ENCODE assay signal across 1 cellular context in genomic region chr22:40552070-40552469, GRCh38.
TF ChIP-seq lines count a peak whose summit lies in the region.

No MANE protein-coding gene starts in this region.

TF ChIP-seq in K562, 482 proteins besides CTCF, POLR2A, EP300 and RAD21 (continued from another document and continues in another):
- TF ChIP-seq, protein P1, sequence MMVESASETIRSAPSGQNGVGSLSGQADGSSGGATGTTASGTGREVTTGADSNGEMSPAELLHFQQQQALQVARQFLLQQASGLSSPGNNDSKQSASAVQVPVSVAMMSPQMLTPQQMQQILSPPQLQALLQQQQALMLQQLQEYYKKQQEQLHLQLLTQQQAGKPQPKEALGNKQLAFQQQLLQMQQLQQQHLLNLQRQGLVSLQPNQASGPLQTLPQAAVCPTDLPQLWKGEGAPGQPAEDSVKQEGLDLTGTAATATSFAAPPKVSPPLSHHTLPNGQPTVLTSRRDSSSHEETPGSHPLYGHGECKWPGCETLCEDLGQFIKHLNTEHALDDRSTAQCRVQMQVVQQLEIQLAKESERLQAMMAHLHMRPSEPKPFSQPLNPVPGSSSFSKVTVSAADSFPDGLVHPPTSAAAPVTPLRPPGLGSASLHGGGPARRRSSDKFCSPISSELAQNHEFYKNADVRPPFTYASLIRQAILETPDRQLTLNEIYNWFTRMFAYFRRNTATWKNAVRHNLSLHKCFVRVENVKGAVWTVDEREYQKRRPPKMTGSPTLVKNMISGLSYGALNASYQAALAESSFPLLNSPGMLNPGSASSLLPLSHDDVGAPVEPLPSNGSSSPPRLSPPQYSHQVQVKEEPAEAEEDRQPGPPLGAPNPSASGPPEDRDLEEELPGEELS (CRISPR knock-in tag; IDR thresholded peaks at IDR 0.05; ENCODE audit: borderline replicate concordance), result no peak
- TF ChIP-seq FOXA3 (CRISPR knock-in tag; conservative IDR thresholded peaks at IDR 0.05 in 1 of 2, IDR thresholded peaks at IDR 0.05 in 1 of 2) (no peak), CHD7 (IDR thresholded peaks at IDR 0.05; ENCODE audit: low read depth, low read length) (no peak), FOXK2 (conservative IDR thresholded peaks at IDR 0.05 in 1 of 2, IDR thresholded peaks at IDR 0.05 in 1 of 2; ENCODE audit: low read depth in 2 of 2) (peak; percentile 45 to 57), SMARCE1 (IDR thresholded peaks at IDR 0.05) (peak; percentile 67), ZNF778 (CRISPR knock-in tag; IDR thresholded peaks at IDR 0.05) (no peak), XRCC3 (IDR thresholded peaks at IDR 0.05) (no peak), NFE2 (IDR thresholded peaks at IDR 0.05; ENCODE audit: low read depth) (peak; percentile 27; the same call in 1 of the 2 replicates), SETDB1 (IDR thresholded peaks at IDR 0.05; ENCODE audit: low read length) (no peak), CBFA2T3 (IDR thresholded peaks at IDR 0.05) (peak; percentile 93), HMBOX1 (IDR thresholded peaks at IDR 0.05) (peak; percentile 60), ELK3 (CRISPR knock-in tag; IDR thresholded peaks at IDR 0.05) (no peak), LCOR (CRISPR knock-in tag; IDR thresholded peaks at IDR 0.05) (0 out of 2 replicates have a peak, but pooled peaks have one; percentile 39), BCOR (IDR thresholded peaks at IDR 0.05) (peak; percentile 64), HNRNPUL1 (IDR thresholded peaks at IDR 0.05; ENCODE audit: low read length) (no peak), CBX5 (IDR thresholded peaks at IDR 0.05; ENCODE audit: borderline replicate concordance, low read depth) (peak; percentile 58; the same call in 1 of the 2 replicates), ZNF311 (CRISPR knock-in tag; IDR thresholded peaks at IDR 0.05) (no peak), PTTG1 (tag; IDR thresholded peaks at IDR 0.05; ENCODE audit: low read depth) (no peak), KHSRP (IDR thresholded peaks at IDR 0.05) (no peak), SOX6 (IDR thresholded peaks at IDR 0.05) (peak; percentile 72), SLC30A9 (CRISPR knock-in tag; IDR thresholded peaks at IDR 0.05) (no peak), ZNF717 (CRISPR knock-in tag; IDR thresholded peaks at IDR 0.05) (no peak), HNRNPLL (IDR thresholded peaks at IDR 0.05; ENCODE audit: low read depth, low read length, poor library complexity, severe bottlenecking) (no peak), HCFC1 (IDR thresholded peaks at IDR 0.05; ENCODE audit: low read depth, low read length) (no peak), BRD9 (IDR thresholded peaks at IDR 0.05; ENCODE audit: low read depth, partially characterized antibody) (peak; percentile 85), PATZ1 (CRISPR knock-in tag; IDR thresholded peaks at IDR 0.05; ENCODE audit: borderline replicate concordance) (no peak), RHOXF2B (CRISPR knock-in tag; conservative IDR thresholded peaks at IDR 0.05) (no peak), TEAD2 (tag; IDR thresholded peaks at IDR 0.05) (no peak), ZNF232 (CRISPR knock-in tag; IDR thresholded peaks at IDR 0.05) (no peak), FOXJ2 (tag; IDR thresholded peaks at IDR 0.05) (0 out of 2 replicates have a peak, but pooled peaks have one; percentile 22), ZNF644 (tag; IDR thresholded peaks at IDR 0.05; ENCODE audit: low read depth) (no peak), RNF2 (IDR thresholded peaks at IDR 0.05) (peak; percentile 71; the same call in 1 of the 2 replicates)
- TF ChIP-seq, protein P2, sequence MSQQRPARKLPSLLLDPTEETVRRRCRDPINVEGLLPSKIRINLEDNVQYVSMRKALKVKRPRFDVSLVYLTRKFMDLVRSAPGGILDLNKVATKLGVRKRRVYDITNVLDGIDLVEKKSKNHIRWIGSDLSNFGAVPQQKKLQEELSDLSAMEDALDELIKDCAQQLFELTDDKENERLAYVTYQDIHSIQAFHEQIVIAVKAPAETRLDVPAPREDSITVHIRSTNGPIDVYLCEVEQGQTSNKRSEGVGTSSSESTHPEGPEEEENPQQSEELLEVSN (IDR thresholded peaks at IDR 0.05; ENCODE audit: borderline replicate concordance in 1 of 2, extremely low read depth in 1 of 2, insufficient read depth in 1 of 2, insufficient read length in 1 of 2, low read depth in 1 of 2, low read length in 1 of 2, poor library complexity in 1 of 2, severe bottlenecking in 1 of 2), result no peak
- TF ChIP-seq, protein P3, sequence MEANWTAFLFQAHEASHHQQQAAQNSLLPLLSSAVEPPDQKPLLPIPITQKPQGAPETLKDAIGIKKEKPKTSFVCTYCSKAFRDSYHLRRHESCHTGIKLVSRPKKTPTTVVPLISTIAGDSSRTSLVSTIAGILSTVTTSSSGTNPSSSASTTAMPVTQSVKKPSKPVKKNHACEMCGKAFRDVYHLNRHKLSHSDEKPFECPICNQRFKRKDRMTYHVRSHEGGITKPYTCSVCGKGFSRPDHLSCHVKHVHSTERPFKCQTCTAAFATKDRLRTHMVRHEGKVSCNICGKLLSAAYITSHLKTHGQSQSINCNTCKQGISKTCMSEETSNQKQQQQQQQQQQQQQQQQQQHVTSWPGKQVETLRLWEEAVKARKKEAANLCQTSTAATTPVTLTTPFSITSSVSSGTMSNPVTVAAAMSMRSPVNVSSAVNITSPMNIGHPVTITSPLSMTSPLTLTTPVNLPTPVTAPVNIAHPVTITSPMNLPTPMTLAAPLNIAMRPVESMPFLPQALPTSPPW (CRISPR knock-in tag; IDR thresholded peaks at IDR 0.05), result peak; percentile 65
- TF ChIP-seq, protein P4, sequence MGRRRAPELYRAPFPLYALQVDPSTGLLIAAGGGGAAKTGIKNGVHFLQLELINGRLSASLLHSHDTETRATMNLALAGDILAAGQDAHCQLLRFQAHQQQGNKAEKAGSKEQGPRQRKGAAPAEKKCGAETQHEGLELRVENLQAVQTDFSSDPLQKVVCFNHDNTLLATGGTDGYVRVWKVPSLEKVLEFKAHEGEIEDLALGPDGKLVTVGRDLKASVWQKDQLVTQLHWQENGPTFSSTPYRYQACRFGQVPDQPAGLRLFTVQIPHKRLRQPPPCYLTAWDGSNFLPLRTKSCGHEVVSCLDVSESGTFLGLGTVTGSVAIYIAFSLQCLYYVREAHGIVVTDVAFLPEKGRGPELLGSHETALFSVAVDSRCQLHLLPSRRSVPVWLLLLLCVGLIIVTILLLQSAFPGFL (CRISPR knock-in tag; IDR thresholded peaks at IDR 0.05), result no peak
- TF ChIP-seq, protein P5, sequence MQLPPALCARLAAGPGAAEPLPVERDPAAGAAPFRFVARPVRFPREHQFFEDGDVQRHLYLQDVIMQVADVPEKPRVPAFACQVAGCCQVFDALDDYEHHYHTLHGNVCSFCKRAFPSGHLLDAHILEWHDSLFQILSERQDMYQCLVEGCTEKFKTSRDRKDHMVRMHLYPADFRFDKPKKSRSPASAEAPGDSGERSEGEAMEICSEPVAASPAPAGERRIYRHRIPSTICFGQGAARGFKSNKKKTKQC (CRISPR knock-in tag; IDR thresholded peaks at IDR 0.05), result no peak
- TF ChIP-seq, protein P6, sequence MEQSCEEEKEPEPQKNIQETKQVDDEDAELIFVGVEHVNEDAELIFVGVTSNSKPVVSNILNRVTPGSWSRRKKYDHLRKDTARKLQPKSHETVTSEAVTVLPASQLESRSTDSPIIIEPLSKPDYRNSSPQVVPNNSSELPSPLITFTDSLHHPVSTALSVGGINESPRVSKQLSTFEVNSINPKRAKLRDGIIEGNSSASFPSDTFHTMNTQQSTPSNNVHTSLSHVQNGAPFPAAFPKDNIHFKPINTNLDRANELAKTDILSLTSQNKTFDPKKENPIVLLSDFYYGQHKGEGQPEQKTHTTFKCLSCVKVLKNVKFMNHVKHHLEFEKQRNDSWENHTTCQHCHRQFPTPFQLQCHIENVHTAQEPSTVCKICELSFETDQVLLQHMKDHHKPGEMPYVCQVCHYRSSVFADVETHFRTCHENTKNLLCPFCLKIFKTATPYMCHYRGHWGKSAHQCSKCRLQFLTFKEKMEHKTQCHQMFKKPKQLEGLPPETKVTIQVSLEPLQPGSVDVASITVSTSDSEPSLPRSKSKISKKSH (CRISPR knock-in tag; IDR thresholded peaks at IDR 0.05), result no peak
